In genomic region chr13:42751693-42752092, GRCh38 we compare ENCODE assay signal across 24 cellular contexts. TPM values are rescaled to one million over a fixed set of nuclear protein-coding genes. Genes with fewer than 3 reads are reported as not detected.
DNase-seq lines count a peak whose midpoint lies in the region; ATAC-seq, FAIRE-seq and TF ChIP-seq lines count a peak whose summit lies in the region.
"Had no signal": no experiment of that assay in that cellular context is flagged by ENCODE, and none has a peak within 500 bp of the region (broad histone marks: within the 10 kb centered on the region; RNA-seq: fewer than 3 reads in every experiment).

No MANE protein-coding gene starts in this region.

- no peak overlapping the region for H3K4me3 Mint-ChIP-seq in immature natural killer cell
- H3K4me3 Mint-ChIP-seq in nephron progenitor cell, result no peak overlapping the region
- H3K4me3 Mint-ChIP-seq: activated CD8-positive, alpha-beta T cell treated with anti-CD3 and anti-CD28 coated beads, Interleukin-2, amount 10 ng/mL, durations not matched to agents 7 days and 5 days; activated naive CD4-positive, alpha-beta T cell treated with anti-CD3 and anti-CD28 coated beads for 36 hours; IgD-negative memory B cell had no signal

- no peak for TF ChIP-seq POLR2A in GM12892 (IDR thresholded peaks at IDR 0.05; ENCODE audit: low read depth, low read length)

- H3K27me3 Mint-ChIP-seq in immature natural killer cell (ENCODE audit: low read depth in 3 of 3) (peaks cover 0 to 5% (median 0%) of the 10 kb centered on the region in 3 donors), nephron progenitor cell (ENCODE audit: low read depth, poor library complexity) (peaks cover 2% of the 10 kb centered on the region)

- H3K9me3 Mint-ChIP-seq in immature natural killer cell, result peaks cover 0 to 2% (median 0%) of the 10 kb centered on the region in 6 donors
- no peaks in the 10 kb centered on the region for H3K9me3 Mint-ChIP-seq in nephron progenitor cell
- H3K9me3 Mint-ChIP-seq: activated naive CD4-positive, alpha-beta T cell treated with anti-CD3 and anti-CD28 coated beads for 36 hours; IgD-negative memory B cell had no signal

- H3K27ac Mint-ChIP-seq in immature natural killer cell (no peak overlapping the region), nephron progenitor cell (no peak overlapping the region)
- H3K27ac Mint-ChIP-seq: activated CD8-positive, alpha-beta T cell treated with anti-CD3 and anti-CD28 coated beads, Interleukin-2, amount 10 ng/mL, durations not matched to agents 7 days and 5 days; activated naive CD4-positive, alpha-beta T cell treated with anti-CD3 and anti-CD28 coated beads for 36 hours; IgD-negative memory B cell had no signal

- no peak for TF ChIP-seq CTCF in nephron progenitor cell (IDR thresholded peaks at IDR 0.05)

- ATAC-seq in GM18517 (IDR thresholded peaks at IDR 0.05; ENCODE audit: unreplicated experiment) (peak; percentile 76), GM19395 (IDR thresholded peaks at IDR 0.05; ENCODE audit: unreplicated experiment) (peak; percentile 61), HG02870 (IDR thresholded peaks at IDR 0.05; ENCODE audit: unreplicated experiment) (peak; percentile 62), HG03460 (IDR thresholded peaks at IDR 0.05; ENCODE audit: unreplicated experiment) (peak; percentile 68)
- ATAC-seq: activated CD8-positive, alpha-beta T cell treated with anti-CD3 and anti-CD28 coated beads, Interleukin-2, amount 10 ng/mL, durations not matched to agents 7 days and 5 days had no signal

- DNase-seq in NCI-H2196 (lab: John Stamatoyannopoulos, UW; ENCODE audit: unreplicated experiment) (no peak), GM12892 (ENCODE audit: insufficient read length) (no peak), immature natural killer cell (no peak), nephron progenitor cell (no peak)
- DNase-seq: activated CD4-positive, CD25-positive, alpha-beta regulatory T cell; activated CD8-positive, alpha-beta T cell treated with anti-CD3 and anti-CD28 coated beads, Interleukin-2, amount 10 ng/mL, durations not matched to agents 7 days and 5 days; activated naive CD4-positive, alpha-beta T cell treated with anti-CD3 and anti-CD28 coated beads for 36 hours; activated T-cell treated with anti-CD3 and anti-CD28 coated beads, Interleukin-2, amount 50 U/mL, for 1 hour; DMS 273 treated with DMSO at 0.1 percent for 48 hours; foreskin fibroblast; kidney; NCI-H526; occipital lobe; retina; spleen; stimulated activated CD4-positive, alpha-beta T cell treated with anti-CD3 and anti-CD28 coated beads, Interleukin-4, amount 100 ng/mL, for 4 hours; stomach; T1000; trophoblast cell had no signal

- FAIRE-seq in GM12892 (lab: Jason Lieb, UNC), result no peak

- H3K4me1 Mint-ChIP-seq in immature natural killer cell, result no peaks in the 10 kb centered on the region
- H3K4me1 Mint-ChIP-seq in nephron progenitor cell, result peaks cover 52% of the 10 kb centered on the region
- H3K4me1 Mint-ChIP-seq: IgD-negative memory B cell had no signal

- no peaks in the 10 kb centered on the region for H3K36me3 Mint-ChIP-seq in immature natural killer cell
- no peaks in the 10 kb centered on the region for H3K36me3 Mint-ChIP-seq in nephron progenitor cell (ENCODE audit: low read depth)
- H3K36me3 Mint-ChIP-seq: IgD-negative memory B cell had no signal

RNA-seq across cellular contexts. Expression of gene FAM216B, which starts 29.7 kb away (rescaled TPM):
- polyA plus RNA-seq in GM12892 (2012; ENCODE audit: missing spikeins), result not detected
- not detected for polyA plus RNA-seq in immature natural killer cell
- polyA plus RNA-seq: IgD-negative memory B cell had no signal
